Comparison of ENCODE assay signal across 1 cellular context in genomic region chr1:12112711-12113161, GRCh38.
TF ChIP-seq lines count a peak whose summit lies in the region.

No MANE protein-coding gene starts in this region.

TF ChIP-seq in HEK293, 187 proteins besides CTCF, POLR2A, EP300 and RAD21 (continued from another document):
- TF ChIP-seq, protein P1, sequence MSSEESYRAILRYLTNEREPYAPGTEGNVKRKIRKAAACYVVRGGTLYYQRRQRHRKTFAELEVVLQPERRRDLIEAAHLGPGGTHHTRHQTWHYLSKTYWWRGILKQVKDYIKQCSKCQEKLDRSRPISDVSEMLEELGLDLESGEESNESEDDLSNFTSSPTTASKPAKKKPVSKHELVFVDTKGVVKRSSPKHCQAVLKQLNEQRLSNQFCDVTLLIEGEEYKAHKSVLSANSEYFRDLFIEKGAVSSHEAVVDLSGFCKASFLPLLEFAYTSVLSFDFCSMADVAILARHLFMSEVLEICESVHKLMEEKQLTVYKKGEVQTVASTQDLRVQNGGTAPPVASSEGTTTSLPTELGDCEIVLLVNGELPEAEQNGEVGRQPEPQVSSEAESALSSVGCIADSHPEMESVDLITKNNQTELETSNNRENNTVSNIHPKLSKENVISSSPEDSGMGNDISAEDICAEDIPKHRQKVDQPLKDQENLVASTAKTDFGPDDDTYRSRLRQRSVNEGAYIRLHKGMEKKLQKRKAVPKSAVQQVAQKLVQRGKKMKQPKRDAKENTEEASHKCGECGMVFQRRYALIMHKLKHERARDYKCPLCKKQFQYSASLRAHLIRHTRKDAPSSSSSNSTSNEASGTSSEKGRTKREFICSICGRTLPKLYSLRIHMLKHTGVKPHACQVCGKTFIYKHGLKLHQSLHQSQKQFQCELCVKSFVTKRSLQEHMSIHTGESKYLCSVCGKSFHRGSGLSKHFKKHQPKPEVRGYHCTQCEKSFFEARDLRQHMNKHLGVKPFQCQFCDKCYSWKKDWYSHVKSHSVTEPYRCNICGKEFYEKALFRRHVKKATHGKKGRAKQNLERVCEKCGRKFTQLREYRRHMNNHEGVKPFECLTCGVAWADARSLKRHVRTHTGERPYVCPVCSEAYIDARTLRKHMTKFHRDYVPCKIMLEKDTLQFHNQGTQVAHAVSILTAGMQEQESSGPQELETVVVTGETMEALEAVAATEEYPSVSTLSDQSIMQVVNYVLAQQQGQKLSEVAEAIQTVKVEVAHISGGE (tag by site-specific recombination; conservative IDR thresholded peaks at IDR 0.05; ENCODE audit: low read depth), result no peak
- TF ChIP-seq ZNF335 (tag by site-specific recombination; conservative IDR thresholded peaks at IDR 0.05), result 0 out of 2 replicates have a peak, but pooled peaks have one; percentile 6
- TF ChIP-seq, protein P2, sequence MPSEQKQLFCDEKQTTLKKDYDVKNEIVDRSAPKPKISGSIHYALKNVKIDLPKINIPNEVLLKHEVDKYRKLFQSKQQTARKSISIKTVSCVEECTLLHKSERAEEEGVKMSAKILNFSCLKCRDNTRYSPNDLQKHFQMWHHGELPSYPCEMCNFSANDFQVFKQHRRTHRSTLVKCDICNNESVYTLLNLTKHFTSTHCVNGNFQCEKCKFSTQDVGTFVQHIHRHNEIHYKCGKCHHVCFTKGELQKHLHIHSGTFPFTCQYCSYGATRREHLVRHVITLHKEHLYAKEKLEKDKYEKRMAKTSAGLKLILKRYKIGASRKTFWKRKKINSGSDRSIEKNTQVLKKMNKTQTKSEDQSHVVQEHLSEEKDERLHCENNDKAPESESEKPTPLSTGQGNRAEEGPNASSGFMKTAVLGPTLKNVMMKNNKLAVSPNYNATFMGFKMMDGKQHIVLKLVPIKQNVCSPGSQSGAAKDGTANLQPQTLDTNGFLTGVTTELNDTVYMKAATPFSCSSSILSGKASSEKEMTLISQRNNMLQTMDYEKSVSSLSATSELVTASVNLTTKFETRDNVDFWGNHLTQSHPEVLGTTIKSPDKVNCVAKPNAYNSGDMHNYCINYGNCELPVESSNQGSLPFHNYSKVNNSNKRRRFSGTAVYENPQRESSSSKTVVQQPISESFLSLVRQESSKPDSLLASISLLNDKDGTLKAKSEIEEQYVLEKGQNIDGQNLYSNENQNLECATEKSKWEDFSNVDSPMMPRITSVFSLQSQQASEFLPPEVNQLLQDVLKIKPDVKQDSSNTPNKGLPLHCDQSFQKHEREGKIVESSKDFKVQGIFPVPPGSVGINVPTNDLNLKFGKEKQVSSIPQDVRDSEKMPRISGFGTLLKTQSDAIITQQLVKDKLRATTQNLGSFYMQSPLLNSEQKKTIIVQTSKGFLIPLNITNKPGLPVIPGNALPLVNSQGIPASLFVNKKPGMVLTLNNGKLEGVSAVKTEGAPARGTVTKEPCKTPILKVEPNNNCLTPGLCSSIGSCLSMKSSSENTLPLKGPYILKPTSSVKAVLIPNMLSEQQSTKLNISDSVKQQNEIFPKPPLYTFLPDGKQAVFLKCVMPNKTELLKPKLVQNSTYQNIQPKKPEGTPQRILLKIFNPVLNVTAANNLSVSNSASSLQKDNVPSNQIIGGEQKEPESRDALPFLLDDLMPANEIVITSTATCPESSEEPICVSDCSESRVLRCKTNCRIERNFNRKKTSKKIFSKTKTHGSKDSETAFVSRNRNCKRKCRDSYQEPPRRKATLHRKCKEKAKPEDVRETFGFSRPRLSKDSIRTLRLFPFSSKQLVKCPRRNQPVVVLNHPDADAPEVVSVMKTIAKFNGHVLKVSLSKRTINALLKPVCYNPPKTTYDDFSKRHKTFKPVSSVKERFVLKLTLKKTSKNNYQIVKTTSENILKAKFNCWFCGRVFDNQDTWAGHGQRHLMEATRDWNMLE (tag by site-specific recombination; conservative IDR thresholded peaks at IDR 0.05; ENCODE audit: low read depth), result no peak
- no peak for TF ChIP-seq GLI2 (tag by site-specific recombination; IDR thresholded peaks at IDR 0.05; ENCODE audit: borderline replicate concordance, low read depth)
- TF ChIP-seq ZNF324 (tag by site-specific recombination; IDR thresholded peaks at IDR 0.05), result no peak
- TF ChIP-seq ZEB2 (tag by site-specific recombination; IDR thresholded peaks at IDR 0.05), result no peak
- TF ChIP-seq ZNF792 (tag by site-specific recombination; IDR thresholded peaks at IDR 0.05), result no peak
- no peak for TF ChIP-seq SCRT2 (tag by site-specific recombination; IDR thresholded peaks at IDR 0.05)
- TF ChIP-seq, protein P3, sequence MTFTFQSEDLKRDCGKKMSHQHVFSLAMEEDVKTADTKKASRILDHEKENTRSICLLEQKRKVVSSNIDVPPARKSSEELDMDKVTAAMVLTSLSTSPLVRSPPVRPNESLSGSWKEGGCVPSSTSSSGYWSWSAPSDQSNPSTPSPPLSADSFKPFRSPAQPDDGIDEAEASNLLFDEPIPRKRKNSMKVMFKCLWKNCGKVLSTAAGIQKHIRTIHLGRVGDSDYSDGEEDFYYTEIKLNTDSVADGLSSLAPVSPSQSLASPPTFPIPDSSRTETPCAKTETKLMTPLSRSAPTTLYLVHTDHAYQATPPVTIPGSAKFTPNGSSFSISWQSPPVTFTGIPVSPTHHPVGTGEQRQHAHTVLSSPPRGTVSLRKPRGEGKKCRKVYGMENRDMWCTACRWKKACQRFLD (tag by site-specific recombination; IDR thresholded peaks at IDR 0.05), result no peak
